28 cellular contexts compared by ENCODE assay signal in genomic region chr9:115099891-115100290, GRCh38. TPM values are rescaled to one million over a fixed set of nuclear protein-coding genes. Genes with fewer than 3 reads are reported as not detected.
A peak's percentile ranks its signal among the peaks of the same experiment; 100 is the strongest.
DNase-seq lines count a peak whose midpoint lies in the region; ATAC-seq, FAIRE-seq and TF ChIP-seq lines count a peak whose summit lies in the region.
"Had no signal": no experiment of that assay in that cellular context is flagged by ENCODE, and none has a peak within 500 bp of the region (broad histone marks: within the 10 kb centered on the region; RNA-seq: fewer than 3 reads in every experiment).

No MANE protein-coding gene starts in this region.

- H3K4me3 Mint-ChIP-seq in astrocyte (ENCODE audit: unreplicated experiment): no peak overlapping the region
- H3K4me3 Mint-ChIP-seq in activated T-cell treated with anti-CD3 and anti-CD28 coated beads, Interleukin-2, amount 50 U/mL, for 4 hours: no peak overlapping the region
- H3K4me3 Mint-ChIP-seq: activated CD8-positive, alpha-beta T cell treated with anti-CD3 and anti-CD28 coated beads, Interleukin-2, amount 10 ng/mL, durations not matched to agents 7 days and 5 days; activated naive CD4-positive, alpha-beta T cell treated with anti-CD3 and anti-CD28 coated beads for 36 hours; activated T-cell treated with anti-CD3 and anti-CD28 coated beads, Interleukin-2, amount 50 U/mL, for 24 hours; H9; IgD-negative memory B cell; natural killer cell treated with Interleukin-12 subunit alpha and Interleukin-12 subunit beta and Interleukin-15 and Interleukin-18, amount 100 ng/mL, for 72 hours had no signal

- H3K36me3 Mint-ChIP-seq in astrocyte (ENCODE audit: low read depth, unreplicated experiment): peaks cover 11% of the 10 kb centered on the region
- H3K36me3 Mint-ChIP-seq in activated T-cell treated with anti-CD3 and anti-CD28 coated beads, Interleukin-2, amount 50 U/mL, for 4 hours (ENCODE audit: insufficient read depth): no peaks in the 10 kb centered on the region
- H3K36me3 Mint-ChIP-seq: IgD-negative memory B cell; natural killer cell treated with Interleukin-12 subunit alpha and Interleukin-12 subunit beta and Interleukin-15 and Interleukin-18, amount 100 ng/mL, for 72 hours had no signal

- TF ChIP-seq CTCF in astrocyte (IDR thresholded peaks at IDR 0.05; ENCODE audit: insufficient read depth, low read depth, low read length) (no peak), D721Med (IDR thresholded peaks at IDR 0.05; ENCODE audit: insufficient read depth, missing control alignments) (no peak), BE2C (IDR thresholded peaks at IDR 0.05; ENCODE audit: low read depth, low read length) (no peak)

- no peaks in the 10 kb centered on the region for H3K27me3 Mint-ChIP-seq in astrocyte (ENCODE audit: low read depth, unreplicated experiment)
- peaks cover 16% of the 10 kb centered on the region for H3K27me3 Mint-ChIP-seq in activated T-cell treated with anti-CD3 and anti-CD28 coated beads, Interleukin-2, amount 50 U/mL, for 4 hours (ENCODE audit: low read depth)
- H3K27me3 Mint-ChIP-seq: progenitor cell of endocrine pancreas had no signal

- no peak overlapping the region for H3K4me3 ChIP-seq in astrocyte (ENCODE audit: insufficient read depth, low read depth, low read length)
- no peak overlapping the region for H3K4me3 ChIP-seq in BE2C (ENCODE audit: low read depth, low read length)
- H3K4me3 ChIP-seq: gastroesophageal sphincter, MG63, smooth muscle cell had no signal

- peaks cover 27% of the 10 kb centered on the region for H3K4me1 Mint-ChIP-seq in astrocyte (ENCODE audit: low read depth, unreplicated experiment)
- H3K4me1 Mint-ChIP-seq in activated T-cell treated with anti-CD3 and anti-CD28 coated beads, Interleukin-2, amount 50 U/mL, for 4 hours (ENCODE audit: low read depth): no peaks in the 10 kb centered on the region
- H3K4me1 Mint-ChIP-seq: IgD-negative memory B cell had no signal

- no peak for FAIRE-seq in astrocyte (lab: Jason Lieb, UNC)
- FAIRE-seq in D721Med (lab: Jason Lieb, UNC): no peak

- peak; percentile 19 for DNase-seq in AG20443 (ENCODE audit: low spot score)
- DNase-seq in astrocyte (ENCODE audit: low read depth): no peak
- peak; percentile 49 for DNase-seq in iPS-NIHi11 (ENCODE audit: low spot score)
- DNase-seq in pons (ENCODE audit: low spot score): peak; percentile 17
- no peak for DNase-seq in activated T-cell treated with anti-CD3 and anti-CD28 coated beads, Interleukin-2, amount 50 U/mL, for 4 hours
- DNase-seq in D721Med (ENCODE audit: insufficient read length, low spot score): no peak
- no peak for DNase-seq in BE2C
- DNase-seq: activated CD4-positive, CD25-positive, alpha-beta regulatory T cell treated with anti-CD3 and anti-CD28 coated beads, Interleukin-2, amount 50 U/mL, for 72 hours; activated CD8-positive, alpha-beta T cell treated with anti-CD3 and anti-CD28 coated beads, Interleukin-2, amount 10 ng/mL, durations not matched to agents 7 days and 5 days; activated naive CD4-positive, alpha-beta T cell treated with anti-CD3 and anti-CD28 coated beads for 36 hours; activated T-cell treated with anti-CD3 and anti-CD28 coated beads, Interleukin-2, amount 50 U/mL, for 24 hours; central memory CD4-positive, alpha-beta T cell; COR-L47; H9; kidney glomerular epithelial cell; MG63; NCI-H1417 treated with DMSO at 0.1 percent for 48 hours; NCI-H446 treated with DMSO at 0.1 percent for 48 hours; OCI-M1; Right ventricle myocardium superior; stimulated activated CD4-positive, alpha-beta T cell treated with anti-CD3 and anti-CD28 coated beads, Interleukin-2, amount 100 ng/mL, for 48 hours; stimulated activated naive CD4-positive, alpha-beta T cell had no signal

- H3K9me3 Mint-ChIP-seq in astrocyte (ENCODE audit: unreplicated experiment): no peaks in the 10 kb centered on the region
- no peaks in the 10 kb centered on the region for H3K9me3 Mint-ChIP-seq in activated T-cell treated with anti-CD3 and anti-CD28 coated beads, Interleukin-2, amount 50 U/mL, for 4 hours
- H3K9me3 Mint-ChIP-seq: H9; natural killer cell treated with Interleukin-12 subunit alpha and Interleukin-12 subunit beta and Interleukin-15 and Interleukin-18, amount 100 ng/mL, for 72 hours had no signal

- no peak for ATAC-seq in HG02885 (IDR thresholded peaks at IDR 0.05; ENCODE audit: poor library complexity, unreplicated experiment)
- ATAC-seq in activated T-cell treated with anti-CD3 and anti-CD28 coated beads, Interleukin-2, amount 50 U/mL, for 4 hours: no peak
- ATAC-seq: activated CD8-positive, alpha-beta T cell treated with anti-CD3 and anti-CD28 coated beads, Interleukin-2, amount 10 ng/mL, durations not matched to agents 7 days and 5 days; gastroesophageal sphincter; natural killer cell treated with Interleukin-12 subunit alpha and Interleukin-12 subunit beta and Interleukin-15 and Interleukin-18, amount 100 ng/mL, for 72 hours had no signal

- peak overlapping the region; percentile 63 for H3K27ac Mint-ChIP-seq in astrocyte (ENCODE audit: unreplicated experiment)
- H3K27ac Mint-ChIP-seq: activated CD8-positive, alpha-beta T cell treated with anti-CD3 and anti-CD28 coated beads, Interleukin-2, amount 10 ng/mL, durations not matched to agents 7 days and 5 days; activated naive CD4-positive, alpha-beta T cell treated with anti-CD3 and anti-CD28 coated beads for 36 hours; activated T-cell treated with anti-CD3 and anti-CD28 coated beads, Interleukin-2, amount 50 U/mL, for 24 hours; H9; IgD-negative memory B cell; natural killer cell treated with Interleukin-12 subunit alpha and Interleukin-12 subunit beta and Interleukin-15 and Interleukin-18, amount 100 ng/mL, for 72 hours; progenitor cell of endocrine pancreas had no signal

- no peak overlapping the region for H3K27ac ChIP-seq in astrocyte (ENCODE audit: low read depth, low read length)

- H3K9me3 ChIP-seq in astrocyte (ENCODE audit: insufficient read depth, low read depth, low read length) (no peaks in the 10 kb centered on the region), BE2C (no peaks in the 10 kb centered on the region)
- H3K9me3 ChIP-seq: gastroesophageal sphincter, MG63 had no signal

- H2AFZ ChIP-seq in astrocyte (ENCODE audit: low read depth, low read length): no peak overlapping the region

- no peak overlapping the region for H3K4me2 ChIP-seq in astrocyte (ENCODE audit: low read length)
- H3K4me2 ChIP-seq: smooth muscle cell had no signal

- H3K36me3 ChIP-seq in astrocyte (ENCODE audit: insufficient read depth, low read length) (no peaks in the 10 kb centered on the region), BE2C (no peaks in the 10 kb centered on the region)
- H3K36me3 ChIP-seq: gastroesophageal sphincter, MG63 had no signal

- H3K79me2 ChIP-seq in astrocyte (ENCODE audit: insufficient read depth, low read length): peaks cover 96% of the 10 kb centered on the region

- H3K27me3 ChIP-seq in astrocyte (ENCODE audit: insufficient read depth, low read length): no peaks in the 10 kb centered on the region
- H3K27me3 ChIP-seq in BE2C: no peaks in the 10 kb centered on the region
- H3K27me3 ChIP-seq: gastroesophageal sphincter, MG63 had no signal

- H3K4me1 ChIP-seq in astrocyte (ENCODE audit: insufficient read depth, low read length): peaks cover 5% of the 10 kb centered on the region
- H3K4me1 ChIP-seq in BE2C: no peaks in the 10 kb centered on the region

- no peak overlapping the region for H3K9ac ChIP-seq in astrocyte (ENCODE audit: low read length)

- H4K20me1 ChIP-seq in astrocyte (ENCODE audit: insufficient read depth, low read length): peaks cover 36% of the 10 kb centered on the region

RNA-seq across cellular contexts. Expression of gene TNC, which starts 18.1 kb away (rescaled TPM):
- total RNA-seq in astrocyte: 747 and 1,099 TPM in 2 replicates
- 1 to 10 TPM in 1 of 3 donors, under 1 TPM in 2; 0.29 to 1.3 (median 0.51) TPM for total RNA-seq in activated T-cell treated with anti-CD3 and anti-CD28 coated beads, Interleukin-2, amount 50 U/mL, for 4 hours
- 0.12 TPM for polyA plus RNA-seq in BE2C (2012; ENCODE audit: insufficient read depth, insufficient read length, low read depth)
- total RNA-seq: activated CD8-positive, alpha-beta T cell treated with anti-CD3 and anti-CD28 coated beads, Interleukin-2, amount 10 ng/mL, durations not matched to agents 7 days and 5 days had no signal
- polyA plus RNA-seq: IgD-negative memory B cell had no signal

Comparison
In these comparisons a context has a peak if more than half of its experiments do, and no peak if none do; other contexts are left out.
1. DNase-seq: peak in AG20443 (single experiment), iPS-NIHi11 (single experiment) and pons (single experiment); none in astrocyte (single experiment), activated T-cell treated with anti-CD3 and anti-CD28 coated beads, Interleukin-2, amount 50 U/mL, for 4 hours (single experiment), D721Med (single experiment) and BE2C (single experiment).
2. RNA of gene TNC, which starts 18.1 kb away (total RNA-seq): 747 to 1,099 TPM in astrocyte; 0.29 to 1.3 TPM in activated T-cell treated with anti-CD3 and anti-CD28 coated beads, Interleukin-2, amount 50 U/mL, for 4 hours; every median in the first group is over 100 times any median in the second.